23 cellular contexts compared by ENCODE assay signal in genomic region chr6:139508023-139508422, GRCh38.
DNase-seq lines count a peak whose midpoint lies in the region; ATAC-seq and TF ChIP-seq lines count a peak whose summit lies in the region.
"Had no signal": no experiment of that assay in that cellular context is flagged by ENCODE, and none has a peak within 500 bp of the region (broad histone marks: within the 10 kb centered on the region; RNA-seq: fewer than 3 reads in every experiment).

No MANE protein-coding gene starts in this region.

- no peaks in the 10 kb centered on the region for H3K27me3 ChIP-seq in SJCRH30
- H3K27me3 ChIP-seq in upper lobe of right lung, result no peaks in the 10 kb centered on the region
- H3K27me3 ChIP-seq: BLaER1 treated with 17β-estradiol and CSF1 and Interleukin-3, amounts not matched to agents 10 nM and 100 nM; esophagus squamous epithelium had no signal

- H3K4me1 ChIP-seq in SJCRH30 (peaks cover 17% of the 10 kb centered on the region), upper lobe of right lung (no peaks in the 10 kb centered on the region)
- H3K4me1 ChIP-seq: BLaER1 treated with 17β-estradiol and CSF1 and Interleukin-3, amounts not matched to agents 10 nM and 100 nM; HAP-1 had no signal

- no peak for TF ChIP-seq CTCF in upper lobe of right lung (IDR thresholded peaks at IDR 0.05)

- H3K4me3 ChIP-seq in SJCRH30 (no peak overlapping the region), upper lobe of right lung (no peak overlapping the region)
- H3K4me3 ChIP-seq: BLaER1 treated with 17β-estradiol and CSF1 and Interleukin-3, amounts not matched to agents 10 nM and 100 nM; esophagus squamous epithelium; HAP-1 had no signal

- H3K36me3 ChIP-seq in SJCRH30 (no peaks in the 10 kb centered on the region), upper lobe of right lung (no peaks in the 10 kb centered on the region)
- H3K36me3 ChIP-seq: BLaER1 treated with 17β-estradiol and CSF1 and Interleukin-3, amounts not matched to agents 10 nM and 100 nM; esophagus squamous epithelium; HAP-1 had no signal

- H3K9me3 ChIP-seq in SJCRH30 (replicated peaks) (no peaks in the 10 kb centered on the region), upper lobe of right lung (no peaks in the 10 kb centered on the region)
- H3K9me3 ChIP-seq: BLaER1 treated with 17β-estradiol and CSF1 and Interleukin-3, amounts not matched to agents 10 nM and 100 nM; esophagus squamous epithelium; HAP-1 had no signal

- DNase-seq in DMS53 (lab: John Stamatoyannopoulos, UW) (peak; percentile 11), DMS53 treated with DMSO at 0.1 percent for 48 hours (lab: John Stamatoyannopoulos, UW; ENCODE audit: unreplicated experiment) (no peak), SJCRH30 (peak; percentile 9 to 20), fibroblast of gingiva (ENCODE audit: low read depth) (peak; percentile 79), upper lobe of right lung (no peak), globus pallidus (ENCODE audit: low spot score) (no peak), NCI-H82 (lab: John Stamatoyannopoulos, UW) (no peak)
- DNase-seq in stimulated activated CD4-positive, alpha-beta T cell treated with anti-CD3 and anti-CD28 coated beads, Interleukin-1b, Interleukin-23, amount 100 ng/mL, for 48 hours, result no peak
- DNase-seq: activated CD4-positive, alpha-beta T cell treated with anti-CD3 and anti-CD28 coated beads, Interleukin-2, amount 10 ng/mL, durations not matched to agents 7 days and 5 days; activated CD8-positive, alpha-beta memory T cell treated with anti-CD3 and anti-CD28 coated beads, Interleukin-2, amount 50 U/mL, for 4 hours; activated gamma-delta T cell; amygdala; central memory CD4-positive, alpha-beta T cell; effector CD4-positive, alpha-beta T cell; esophagus squamous epithelium; hypothalamus; midbrain; NCI-H2107; NCI-H526 had no signal

- intact Hi-C loops in upper lobe of right lung (cut with DNase I), result no loop called here

- H3K27ac ChIP-seq in SJCRH30 (no peak overlapping the region), upper lobe of right lung (no peak overlapping the region)
- H3K27ac ChIP-seq: 22Rv1; BLaER1 treated with 17β-estradiol and CSF1 and Interleukin-3, amounts not matched to agents 10 nM and 100 nM; esophagus squamous epithelium; KMS-11 had no signal

- ATAC-seq in upper lobe of right lung, result peak; percentile 62

Comparison
In these comparisons a context has a peak if more than half of its experiments do, and no peak if none do; other contexts are left out.
1. DNase-seq: peak in DMS53 (single experiment), SJCRH30 (2 of 2) and fibroblast of gingiva (single experiment); none in DMS53 treated with DMSO at 0.1 percent for 48 hours (single experiment), upper lobe of right lung (single experiment), globus pallidus (single experiment), stimulated activated CD4-positive, alpha-beta T cell treated with anti-CD3 and anti-CD28 coated beads, Interleukin-1b, Interleukin-23, amount 100 ng/mL, for 48 hours (single experiment) and NCI-H82 (single experiment).